14 cellular contexts compared by ENCODE assay signal in genomic region chr6:105692630-105693212, GRCh38.
A peak's percentile ranks its signal among the peaks of the same experiment; 100 is the strongest.
DNase-seq lines count a peak whose midpoint lies in the region; ATAC-seq and TF ChIP-seq lines count a peak whose summit lies in the region.
"Had no signal": no experiment of that assay in that cellular context is flagged by ENCODE, and none has a peak within 500 bp of the region (broad histone marks: within the 10 kb centered on the region; RNA-seq: fewer than 3 reads in every experiment).

No MANE protein-coding gene starts in this region.

- H3K27ac Mint-ChIP-seq in T-helper 17 cell, result no peak overlapping the region
- H3K27ac Mint-ChIP-seq: activated naive CD4-positive, alpha-beta T cell treated with anti-CD3 and anti-CD28 coated beads, Interleukin-2, amount 50 U/mL, for 72 hours had no signal

- CTCF ChIA-PET in SK-N-SH (lab: Yijun Ruan, JAX), result no interaction called here
- CTCF ChIA-PET in OCI-LY7 (lab: Charles Lee; ENCODE audit: unreplicated experiment), result no interaction called here

- H2AFZ ChIP-seq in SK-N-SH (ENCODE audit: low read depth) (peak overlapping the region; percentile 21; the same call in 1 of the 2 replicates), OCI-LY7 (ENCODE audit: low read length) (no peak overlapping the region)

- H3K36me3 ChIP-seq in SK-N-SH (replicated peaks in 1 of 2; ENCODE audit: control insufficient read depth in 1 of 2, insufficient read depth in 2 of 2, low read length in 1 of 2), result no peaks in the 10 kb centered on the region
- H3K36me3 ChIP-seq in OCI-LY7 (ENCODE audit: insufficient read depth, low read length), result no peaks in the 10 kb centered on the region
- H3K36me3 ChIP-seq: cardiac muscle cell, gastrocnemius medialis had no signal

- BruUV-seq in OCI-LY7 (replicated peaks; lab: Mats Ljungman, UMichigan), result no TSS peak

- POLR2A ChIA-PET in SK-N-SH (lab: Yijun Ruan, JAX), result no interaction called here
- POLR2A ChIA-PET in OCI-LY7 (lab: Charles Lee), result interaction anchor here (0.7 kb wide), 1 partner anchor 1949 kb away, joined by 4 read pairs; no protein-coding TSS in a partner anchor

- H3K4me1 ChIP-seq in SK-N-SH (ENCODE audit: control insufficient read depth in 1 of 2, insufficient read depth in 2 of 2, low read depth in 1 of 2, low read length in 1 of 2) (0 out of 4 replicates have a peak, but pooled peaks cover 0 to 8% of the 10 kb centered on the region in 2 experiments), OCI-LY7 (ENCODE audit: insufficient read depth, low read length, poor library complexity, severe bottlenecking) (no peaks in the 10 kb centered on the region)
- H3K4me1 ChIP-seq: gastrocnemius medialis had no signal

- DNase-seq in SK-N-SH (no peak), NCI-H2081 treated with DMSO at 0.1 percent for 48 hours (lab: John Stamatoyannopoulos, UW) (peak; percentile 77), OCI-LY7 (ENCODE audit: low spot score) (peak; percentile 2), retina (peak; percentile 32), T-helper 17 cell (no peak), NCI-H524 (lab: John Stamatoyannopoulos, UW) (no peak)
- DNase-seq: activated CD4-positive, CD25-positive, alpha-beta regulatory T cell treated with anti-CD3 and anti-CD28 coated beads, Interleukin-2, amount 50 U/mL, for 72 hours; gastrocnemius medialis; mesendoderm; SW 1271 had no signal

- ATAC-seq in SK-N-SH treated with all-trans-retinoic acid at 6 μM for 48 hours (no peak), T-helper 17 cell (no peak), HG03045 (IDR thresholded peaks at IDR 0.05; ENCODE audit: unreplicated experiment) (no peak)
- ATAC-seq: activated naive CD4-positive, alpha-beta T cell treated with anti-CD3 and anti-CD28 coated beads, Interleukin-2, amount 50 U/mL, for 72 hours; gastrocnemius medialis had no signal

- H3K27ac ChIP-seq in SK-N-SH (ENCODE audit: low read depth in 2 of 2, low read length in 1 of 2), result no peak overlapping the region
- no peak overlapping the region for H3K27ac ChIP-seq in OCI-LY7 (ENCODE audit: low read depth, low read length, poor library complexity, severe bottlenecking)
- H3K27ac ChIP-seq: cardiac muscle cell, gastrocnemius medialis had no signal

- H3K9me2 ChIP-seq in SK-N-SH (no peaks in the 10 kb centered on the region), OCI-LY7 (ENCODE audit: insufficient read depth, low read length) (no peaks in the 10 kb centered on the region)

- no peak for TF ChIP-seq CTCF in SK-N-SH (IDR thresholded peaks at IDR 0.05)
- no peak for TF ChIP-seq CTCF in OCI-LY7 (conservative IDR thresholded peaks at IDR 0.05; ENCODE audit: low read length)

- no peak overlapping the region for H3K9ac ChIP-seq in SK-N-SH

- no peaks in the 10 kb centered on the region for H3K27me3 Mint-ChIP-seq in T-helper 17 cell

- H3F3A ChIP-seq in SK-N-SH (replicated peaks; ENCODE audit: insufficient read depth), result no peaks in the 10 kb centered on the region

- H3K79me2 ChIP-seq in SK-N-SH (ENCODE audit: insufficient read depth) (no peaks in the 10 kb centered on the region), OCI-LY7 (ENCODE audit: insufficient read depth, low read depth, low read length) (no peaks in the 10 kb centered on the region)

- intact Hi-C loops in OCI-LY7 (cut with micrococcal nuclease; ENCODE audit: unreplicated experiment), result no loop called here

- H4K20me1 ChIP-seq in SK-N-SH (ENCODE audit: insufficient read depth), result no peaks in the 10 kb centered on the region
- H4K20me1 ChIP-seq in OCI-LY7 (ENCODE audit: insufficient read depth, low read length), result no peaks in the 10 kb centered on the region

- H3K27me3 ChIP-seq in SK-N-SH (ENCODE audit: insufficient read depth), result no peaks in the 10 kb centered on the region
- H3K27me3 ChIP-seq: cardiac muscle cell, gastrocnemius medialis had no signal

- H3K4me2 ChIP-seq in SK-N-SH (no peak overlapping the region), OCI-LY7 (ENCODE audit: low read length) (no peak overlapping the region)

- TF ChIP-seq EP300 in SK-N-SH (IDR thresholded peaks at IDR 0.05; ENCODE audit: borderline replicate concordance in 1 of 2, low read depth in 1 of 2, low read length in 1 of 2), result no peak

- no peak for TF ChIP-seq RAD21 in SK-N-SH (IDR thresholded peaks at IDR 0.05; ENCODE audit: low read length)

- no peaks in the 10 kb centered on the region for H3K4me1 Mint-ChIP-seq in T-helper 17 cell

- H3K9me3 ChIP-seq in SK-N-SH, result no peaks in the 10 kb centered on the region
- H3K9me3 ChIP-seq in OCI-LY7 (ENCODE audit: low read length), result no peaks in the 10 kb centered on the region
- H3K9me3 ChIP-seq in T-helper 17 cell (ENCODE audit: control insufficient read depth, low read length, poor library complexity, severe bottlenecking), result no peaks in the 10 kb centered on the region
- H3K9me3 ChIP-seq: gastrocnemius medialis had no signal

- no peak overlapping the region for H3K4me3 Mint-ChIP-seq in T-helper 17 cell

- 33% methylated on average over 4 of the region's 4 CpGs for WGBS in SK-N-SH (ENCODE audit: low lambda C conversion rate)

- no peaks in the 10 kb centered on the region for H3K36me3 Mint-ChIP-seq in T-helper 17 cell (ENCODE audit: low read depth)

- H3K4me3 ChIP-seq in SK-N-SH (ENCODE audit: low read depth in 2 of 2, low read length in 1 of 2) (no peak overlapping the region), OCI-LY7 (ENCODE audit: low read depth, low read length, poor library complexity, severe bottlenecking) (no peak overlapping the region)
- H3K4me3 ChIP-seq: cardiac muscle cell, gastrocnemius medialis had no signal

TF ChIP-seq in SK-N-SH, 30 proteins besides CTCF, POLR2A, EP300 and RAD21:
- no peak for TF ChIP-seq CHD2 (IDR thresholded peaks at IDR 0.05; ENCODE audit: low read length, partially characterized antibody)
- TF ChIP-seq NRF1 (IDR thresholded peaks at IDR 0.05; ENCODE audit: low read depth, low read length), result no peak
- no peak for TF ChIP-seq JUND (IDR thresholded peaks at IDR 0.05)
- TF ChIP-seq GATA2 (CRISPR knock-in tag; IDR thresholded peaks at IDR 0.05), result no peak
- no peak for TF ChIP-seq USF2 (IDR thresholded peaks at IDR 0.05; ENCODE audit: borderline replicate concordance, low read depth, low read length)
- no peak for TF ChIP-seq SIN3A (IDR thresholded peaks at IDR 0.05; ENCODE audit: borderline replicate concordance, low read depth, low read length)
- TF ChIP-seq EZH2phosphoT487 (IDR thresholded peaks at IDR 0.05; ENCODE audit: borderline replicate concordance, low read depth), result no peak
- no peak for TF ChIP-seq TCF12 (IDR thresholded peaks at IDR 0.05)
- TF ChIP-seq FOXM1 (IDR thresholded peaks at IDR 0.05; ENCODE audit: low read depth), result no peak
- TF ChIP-seq FOSL2 (IDR thresholded peaks at IDR 0.05; ENCODE audit: borderline replicate concordance, low read depth), result no peak

TF ChIP-seq in SK-N-SH treated with all-trans-retinoic acid at 6 μM for 48 hours, 23 proteins besides CTCF, POLR2A, EP300 and RAD21:
- no peak for TF ChIP-seq CREB5 (CRISPR knock-in tag; IDR thresholded peaks at IDR 0.05; ENCODE audit: low read depth)

Comparison
In these comparisons a context has a peak if more than half of its experiments do, and no peak if none do; other contexts are left out.
1. DNase-seq: peak in NCI-H2081 treated with DMSO at 0.1 percent for 48 hours (single experiment), OCI-LY7 (single experiment) and retina (single experiment); none in SK-N-SH (single experiment), T-helper 17 cell (0 of 3) and NCI-H524 (0 of 2).